8 cellular contexts compared by ENCODE assay signal in the genomic region with DNA sequence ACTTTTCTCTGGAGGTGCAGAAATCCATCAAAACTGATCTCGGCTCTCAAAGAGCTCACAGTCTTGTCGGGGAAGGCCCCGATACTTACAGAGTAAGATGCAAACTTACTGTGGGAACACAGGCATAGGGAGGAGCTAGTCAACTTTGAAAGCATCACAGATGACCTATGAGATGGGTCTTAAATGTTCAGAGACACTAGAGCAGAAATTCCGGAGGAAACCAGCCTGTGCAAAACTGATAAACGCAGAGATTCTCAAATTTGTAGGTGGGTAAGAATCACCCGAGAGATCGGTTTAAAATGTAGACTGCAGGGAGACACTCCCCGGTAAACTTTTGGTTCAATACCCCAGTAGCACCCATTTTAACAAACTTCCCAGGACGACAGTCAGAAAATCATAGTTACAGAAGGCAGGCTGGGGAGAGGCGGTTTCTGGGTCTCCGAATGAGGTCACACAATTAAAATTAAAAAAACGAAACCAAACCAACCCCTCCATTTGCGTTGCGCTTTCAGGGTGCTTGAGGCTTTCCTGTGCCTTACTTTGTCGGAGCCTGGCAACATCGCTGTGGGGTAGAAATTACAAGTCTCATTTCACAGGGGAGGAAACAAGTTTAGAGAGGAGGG. TPM values are rescaled to one million over a fixed set of nuclear protein-coding genes. Genes with fewer than 3 reads are reported as not detected.
DNase-seq lines count a peak whose midpoint lies in the region; ATAC-seq and TF ChIP-seq lines count a peak whose summit lies in the region.

No MANE protein-coding gene starts in this region.

- H3K27ac Mint-ChIP-seq in activated T-helper 17 cell treated with anti-CD3 and anti-CD28 coated beads, Interleukin-2, amount 50 U/mL, for 72 hours, result peak overlapping the region; percentile 98

- no peaks in the 10 kb centered on the region for H3K27me3 Mint-ChIP-seq in activated T-helper 17 cell treated with anti-CD3 and anti-CD28 coated beads, Interleukin-2, amount 50 U/mL, for 72 hours

- no peaks in the 10 kb centered on the region for H3K4me1 ChIP-seq in HEK293 (ENCODE audit: control insufficient read depth, insufficient read depth, low read length)
- peaks cover 30% of the 10 kb centered on the region for H3K4me1 ChIP-seq in psoas muscle

- intact Hi-C loops in psoas muscle (cut with DNase I), result loop anchor here in 1 of 2 donors (5.0 kb wide), 1 partner anchor 66 kb away; the partner anchor contains the start of gene MAP7D1

- POLR2A ChIA-PET in HEK293 (lab: Yijun Ruan, JAX), result interaction anchor here (0.9 to 2.2 kb wide), 10 partner anchors 10 to 74 kb away, joined by 3 to 24 read pairs (median 6); partner anchors contain the start of gene TRAPPC3

- H3K27me3 ChIP-seq in psoas muscle (ENCODE audit: insufficient read depth in 3 of 3, low read length in 2 of 3), result no peaks in the 10 kb centered on the region

- H3K36me3 ChIP-seq in HEK293 (ENCODE audit: control insufficient read depth in 2 of 2, insufficient read depth in 1 of 2, low read length in 2 of 2), result peaks cover 8 to 23% of the 10 kb centered on the region in 2 experiments; a peak in 2 of 3 replicates
- H3K36me3 ChIP-seq in psoas muscle (ENCODE audit: insufficient read depth in 1 of 2, low read depth in 1 of 2), result peaks cover 0 to 24% of the 10 kb centered on the region in 2 donors

- CTCF ChIA-PET in HEK293 (lab: Yijun Ruan, JAX), result interaction anchor here (0.6 to 2.6 kb wide), 4 partner anchors 15 to 196 kb away, joined by 3 to 17 read pairs (median 6); no protein-coding TSS in a partner anchor

- peaks cover 17% of the 10 kb centered on the region for H3K4me1 Mint-ChIP-seq in activated T-helper 17 cell treated with anti-CD3 and anti-CD28 coated beads, Interleukin-2, amount 50 U/mL, for 72 hours

- H3K27ac ChIP-seq in HEK293 (ENCODE audit: extremely low read depth, low read depth, low read length) (peak overlapping the region; percentile 60), psoas muscle (peak overlapping the region; percentile 98)

- TF ChIP-seq CTCF in HEK293 (tag by site-specific recombination; IDR thresholded peaks at IDR 0.05) (no peak), psoas muscle (IDR thresholded peaks at IDR 0.05) (no peak)

- DNase-seq in activated T-cell treated with anti-CD3 and anti-CD28 coated beads for 24 hours (ENCODE audit: low read depth) (peak; percentile 15), MV-4-11 (lab: John Stamatoyannopoulos, UW) (peak; percentile 60), globus pallidus (ENCODE audit: low spot score) (peak; percentile 48), psoas muscle (no peak), NCI-H1930 (lab: John Stamatoyannopoulos, UW) (no peak)
- DNase-seq in activated T-cell treated with anti-CD3 and anti-CD28 coated beads, Interleukin-2, amount 50 U/mL, for 1 hour, result no peak

- peak overlapping the region; percentile 98 for H3K4me3 Mint-ChIP-seq in activated T-helper 17 cell treated with anti-CD3 and anti-CD28 coated beads, Interleukin-2, amount 50 U/mL, for 72 hours

- peaks cover 43% of the 10 kb centered on the region for H3K36me3 Mint-ChIP-seq in activated T-helper 17 cell treated with anti-CD3 and anti-CD28 coated beads, Interleukin-2, amount 50 U/mL, for 72 hours (ENCODE audit: low read depth)

- H3K4me3 ChIP-seq in HEK293 (ENCODE audit: low read depth, low read length) (peak overlapping the region; percentile 53), psoas muscle (peak overlapping the region; percentile 94)

- H3K9me3 Mint-ChIP-seq in activated T-helper 17 cell treated with anti-CD3 and anti-CD28 coated beads, Interleukin-2, amount 50 U/mL, for 72 hours, result no peaks in the 10 kb centered on the region

- peak; percentile 49 for ATAC-seq in activated T-helper 17 cell treated with anti-CD3 and anti-CD28 coated beads, Interleukin-2, amount 50 U/mL, for 72 hours (replicated peaks)
- ATAC-seq in psoas muscle, result peak in 3 of 4 donors; percentile 22 to 39 (median 25)

- 1 to 3% (median 2%) methylated on average over 16 of the region's 16 CpGs for WGBS in psoas muscle, 3 donors

- H3K9me3 ChIP-seq in HEK293 (ENCODE audit: control insufficient read depth, insufficient read depth, low read depth, low read length), result no peaks in the 10 kb centered on the region
- no peaks in the 10 kb centered on the region for H3K9me3 ChIP-seq in psoas muscle

TF ChIP-seq in HEK293, 187 proteins besides CTCF, POLR2A, EP300 and RAD21 (continues in another document):
- TF ChIP-seq ZNF335 (tag by site-specific recombination; conservative IDR thresholded peaks at IDR 0.05), result peak; percentile 87
- TF ChIP-seq, protein P1, sequence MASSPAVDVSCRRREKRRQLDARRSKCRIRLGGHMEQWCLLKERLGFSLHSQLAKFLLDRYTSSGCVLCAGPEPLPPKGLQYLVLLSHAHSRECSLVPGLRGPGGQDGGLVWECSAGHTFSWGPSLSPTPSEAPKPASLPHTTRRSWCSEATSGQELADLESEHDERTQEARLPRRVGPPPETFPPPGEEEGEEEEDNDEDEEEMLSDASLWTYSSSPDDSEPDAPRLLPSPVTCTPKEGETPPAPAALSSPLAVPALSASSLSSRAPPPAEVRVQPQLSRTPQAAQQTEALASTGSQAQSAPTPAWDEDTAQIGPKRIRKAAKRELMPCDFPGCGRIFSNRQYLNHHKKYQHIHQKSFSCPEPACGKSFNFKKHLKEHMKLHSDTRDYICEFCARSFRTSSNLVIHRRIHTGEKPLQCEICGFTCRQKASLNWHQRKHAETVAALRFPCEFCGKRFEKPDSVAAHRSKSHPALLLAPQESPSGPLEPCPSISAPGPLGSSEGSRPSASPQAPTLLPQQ (tag by site-specific recombination; IDR thresholded peaks at IDR 0.05), result no peak
- TF ChIP-seq KLF9 (tag by site-specific recombination; IDR thresholded peaks at IDR 0.05; ENCODE audit: low read depth), result no peak
- no peak for TF ChIP-seq ZNF354C (tag by site-specific recombination; IDR thresholded peaks at IDR 0.05; ENCODE audit: borderline replicate concordance, low read depth)
- TF ChIP-seq ZNF660 (tag by site-specific recombination; IDR thresholded peaks at IDR 0.05), result peak; percentile 54; the same call in 1 of the 2 replicates
- no peak for TF ChIP-seq ZNF274 (IDR thresholded peaks at IDR 0.05; ENCODE audit: low read length)
- no peak for TF ChIP-seq ZNF274 (tag by site-specific recombination; IDR thresholded peaks at IDR 0.05; ENCODE audit: borderline replicate concordance)
- no peak for TF ChIP-seq ZNF830 (tag by site-specific recombination; IDR thresholded peaks at IDR 0.05; ENCODE audit: low read depth)
- TF ChIP-seq ZEB2 (tag by site-specific recombination; IDR thresholded peaks at IDR 0.05), result no peak
- TF ChIP-seq, protein P2, sequence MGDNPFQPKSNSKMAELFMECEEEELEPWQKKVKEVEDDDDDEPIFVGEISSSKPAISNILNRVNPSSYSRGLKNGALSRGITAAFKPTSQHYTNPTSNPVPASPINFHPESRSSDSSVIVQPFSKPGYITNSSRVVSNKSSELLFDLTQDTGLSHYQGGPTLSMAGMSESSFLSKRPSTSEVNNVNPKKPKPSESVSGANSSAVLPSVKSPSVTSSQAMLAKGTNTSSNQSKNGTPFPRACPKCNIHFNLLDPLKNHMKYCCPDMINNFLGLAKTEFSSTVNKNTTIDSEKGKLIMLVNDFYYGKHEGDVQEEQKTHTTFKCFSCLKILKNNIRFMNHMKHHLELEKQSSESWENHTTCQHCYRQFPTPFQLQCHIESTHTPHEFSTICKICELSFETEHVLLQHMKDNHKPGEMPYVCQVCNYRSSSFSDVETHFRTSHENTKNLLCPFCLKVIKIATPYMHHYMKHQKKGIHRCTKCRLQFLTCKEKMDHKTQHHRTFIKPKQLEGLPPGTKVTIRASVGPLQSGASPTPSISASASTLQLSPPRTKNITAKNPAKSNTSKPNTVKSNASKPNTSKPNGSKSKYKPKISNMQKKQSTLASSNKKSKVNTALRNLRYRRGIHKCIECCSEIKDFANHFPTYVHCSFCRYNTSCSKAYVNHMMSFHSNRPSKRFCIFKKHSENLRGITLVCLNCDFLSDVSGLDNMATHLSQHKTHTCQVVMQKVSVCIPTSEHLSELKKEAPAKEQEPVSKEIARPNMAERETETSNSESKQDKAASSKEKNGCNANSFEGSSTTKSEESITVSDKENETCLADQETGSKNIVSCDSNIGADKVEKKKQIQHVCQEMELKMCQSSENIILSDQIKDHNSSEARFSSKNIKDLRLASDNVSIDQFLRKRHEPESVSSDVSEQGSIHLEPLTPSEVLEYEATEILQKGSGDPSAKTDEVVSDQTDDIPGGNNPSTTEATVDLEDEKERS (tag by site-specific recombination; IDR thresholded peaks at IDR 0.05), result no peak
- no peak for TF ChIP-seq ZNF223 (tag by site-specific recombination; IDR thresholded peaks at IDR 0.05)
- TF ChIP-seq ZNF184 (tag by site-specific recombination; IDR thresholded peaks at IDR 0.05), result peak; percentile 32; the same call in 1 of the 2 replicates
- TF ChIP-seq ZNF362 (tag by site-specific recombination; IDR thresholded peaks at IDR 0.05), result peak; percentile 44; the same call in 1 of the 2 replicates
- TF ChIP-seq PRDM1 (tag by site-specific recombination; IDR thresholded peaks at IDR 0.05), result peak; percentile 56
- TF ChIP-seq KLF16 (tag by site-specific recombination; IDR thresholded peaks at IDR 0.05), result no peak
- TF ChIP-seq HOXA7 (CRISPR knock-in tag; IDR thresholded peaks at IDR 0.05; ENCODE audit: borderline replicate concordance), result no peak
- TF ChIP-seq ZNF561 (tag by site-specific recombination; IDR thresholded peaks at IDR 0.05; ENCODE audit: borderline replicate concordance), result 0 out of 2 replicates have a peak, but pooled peaks have one; percentile 22
- no peak for TF ChIP-seq ZNF837 (tag by site-specific recombination; IDR thresholded peaks at IDR 0.05)
- no peak for TF ChIP-seq TCF7L2 (IDR thresholded peaks at IDR 0.05; ENCODE audit: borderline replicate concordance, low read depth, low read length)
- TF ChIP-seq MYNN (tag by site-specific recombination; IDR thresholded peaks at IDR 0.05; ENCODE audit: borderline replicate concordance), result no peak

RNA-seq across cellular contexts. Expression of gene THRAP3, which starts 0.8 kb away (rescaled TPM):
- 100 to 1,000 TPM; 115 to 152 TPM for total RNA-seq in activated T-helper 17 cell treated with anti-CD3 and anti-CD28 coated beads, Interleukin-2, amount 50 U/mL, for 72 hours
- 100 to 1,000 TPM in 3 of 4 donors, 10 to 100 TPM in 1; 96.6 to 159 (median 124) TPM for total RNA-seq in psoas muscle
- 10 to 100 TPM; 45.8 to 92.9 (median 80.3) TPM for polyA plus RNA-seq in psoas muscle

Comparison
In these comparisons a context has a peak if more than half of its experiments do, and no peak if none do; other contexts are left out.
1. DNase-seq: peak in activated T-cell treated with anti-CD3 and anti-CD28 coated beads for 24 hours (single experiment), MV-4-11 (single experiment) and globus pallidus (single experiment); none in activated T-cell treated with anti-CD3 and anti-CD28 coated beads, Interleukin-2, amount 50 U/mL, for 1 hour (single experiment), psoas muscle (0 of 2) and NCI-H1930 (0 of 2).